ENCODE assay signal across 9 cellular contexts in genomic region chr5:81779935-81780266, GRCh38. TPM values are rescaled to one million over a fixed set of nuclear protein-coding genes. Genes with fewer than 3 reads are reported as not detected.
DNase-seq lines count a peak whose midpoint lies in the region; ATAC-seq and TF ChIP-seq lines count a peak whose summit lies in the region.
"Had no signal": no experiment of that assay in that cellular context is flagged by ENCODE, and none has a peak within 500 bp of the region (broad histone marks: within the 10 kb centered on the region; RNA-seq: fewer than 3 reads in every experiment).

No MANE protein-coding gene starts in this region.

- no peak for TF ChIP-seq POLR2A in gastroesophageal sphincter (IDR thresholded peaks at IDR 0.05)

- no peaks in the 10 kb centered on the region for H3K36me3 Mint-ChIP-seq in T-cell

- no peaks in the 10 kb centered on the region for H3K27me3 ChIP-seq in gastroesophageal sphincter

- no peaks in the 10 kb centered on the region for H3K36me3 ChIP-seq in gastroesophageal sphincter

- no peak for TF ChIP-seq EP300 in gastroesophageal sphincter (IDR thresholded peaks at IDR 0.05)

- POLR2A ChIA-PET in T-cell (lab: Charles Lee): interaction anchor here (0.6 to 1.5 kb wide), 6 partner anchors 16 to 72 kb away, joined by 3 to 5 read pairs (median 4); partner anchors contain the start of gene SSBP2 (in 2 of the 2)

- H3K4me1 ChIP-seq in gastroesophageal sphincter: peaks cover 4 to 44% (median 11%) of the 10 kb centered on the region in 3 donors

- peaks cover 24 to 30% (median 26%) of the 10 kb centered on the region in 3 donors for H3K4me1 Mint-ChIP-seq in T-cell
- H3K4me1 Mint-ChIP-seq in stimulated activated naive CD8-positive, alpha-beta T cell treated with anti-CD3 and anti-CD28 coated beads, Interleukin-15, amount 100 ng/mL, for 72 hours: peaks cover 20% of the 10 kb centered on the region

- peak in 3 of 34 experiments; percentile 10 to 19 (median 12) for DNase-seq in T-cell
- DNase-seq in stimulated activated naive CD8-positive, alpha-beta T cell treated with anti-CD3 and anti-CD28 coated beads, Interleukin-15, amount 100 ng/mL, for 72 hours: peak in 1 of 2 donors; percentile 13
- DNase-seq in DMS79 treated with DMSO at 0.1 percent for 48 hours (lab: John Stamatoyannopoulos, UW): no peak
- DNase-seq in NCI-H82 (lab: John Stamatoyannopoulos, UW): no peak
- DNase-seq: NCI-H2107, nephron progenitor cell had no signal

- ATAC-seq in GM21447 (IDR thresholded peaks at IDR 0.05; ENCODE audit: unreplicated experiment) (peak; percentile 7), T-cell (replicated peaks in 1 of 4) (peak; percentile 49 to 69 (median 60)), gastroesophageal sphincter (no peak), HG03469 (IDR thresholded peaks at IDR 0.05; ENCODE audit: unreplicated experiment) (no peak)
- ATAC-seq in stimulated activated naive CD8-positive, alpha-beta T cell treated with anti-CD3 and anti-CD28 coated beads, Interleukin-15, amount 100 ng/mL, for 72 hours: peak; percentile 41

- TF ChIP-seq CTCF in gastroesophageal sphincter (IDR thresholded peaks at IDR 0.05): no peak

- peak overlapping the region in 3 of 4 donors; percentile 74 to 81 (median 80) for H3K27ac ChIP-seq in gastroesophageal sphincter

- H3K27me3 Mint-ChIP-seq in T-cell: no peaks in the 10 kb centered on the region
- no peaks in the 10 kb centered on the region for H3K27me3 Mint-ChIP-seq in stimulated activated naive CD8-positive, alpha-beta T cell treated with anti-CD3 and anti-CD28 coated beads, Interleukin-15, amount 100 ng/mL, for 72 hours

- H3K4me3 Mint-ChIP-seq in T-cell: peak overlapping the region; percentile 81 to 86 (median 83)
- H3K4me3 Mint-ChIP-seq in stimulated activated naive CD8-positive, alpha-beta T cell treated with anti-CD3 and anti-CD28 coated beads, Interleukin-15, amount 100 ng/mL, for 72 hours: peak overlapping the region; percentile 35 to 63
- H3K4me3 Mint-ChIP-seq: nephron progenitor cell had no signal

- CTCF ChIA-PET in T-cell (lab: Charles Lee): interaction anchor here (0.5 to 2.4 kb wide), 3 partner anchors 71 to 273 kb away, joined by 3 to 7 read pairs (median 4); no protein-coding TSS in a partner anchor

- 61 to 79% methylated on average over 2 to 3 of the region's 4 CpGs for WGBS in gastroesophageal sphincter (ENCODE audit: low coverage in 1 of 2), 2 donors

- peak overlapping the region; percentile 96 to 99 for H3K27ac Mint-ChIP-seq in T-cell
- peak overlapping the region; percentile 82 to 85 for H3K27ac Mint-ChIP-seq in stimulated activated naive CD8-positive, alpha-beta T cell treated with anti-CD3 and anti-CD28 coated beads, Interleukin-15, amount 100 ng/mL, for 72 hours

- H3K9me3 Mint-ChIP-seq in T-cell: peaks cover 0 to 4% (median 0%) of the 10 kb centered on the region in 3 donors
- no peaks in the 10 kb centered on the region for H3K9me3 Mint-ChIP-seq in stimulated activated naive CD8-positive, alpha-beta T cell treated with anti-CD3 and anti-CD28 coated beads, Interleukin-15, amount 100 ng/mL, for 72 hours

- H3K9me3 ChIP-seq in gastroesophageal sphincter: no peaks in the 10 kb centered on the region

- H3K4me3 ChIP-seq in gastroesophageal sphincter: no peak overlapping the region

RNA-seq across cellular contexts. Expression of gene SSBP2, which starts 29.0 kb away (rescaled TPM):
- total RNA-seq in T-cell: 10 to 100 TPM; 31.1 to 44.9 (median 35.8) TPM
- 100 to 1,000 TPM in 1 of 4 donors, 10 to 100 TPM in 3; 61.3 to 138 (median 79.5) TPM for total RNA-seq in gastroesophageal sphincter

Comparison
In these comparisons a context has a peak if more than half of its experiments do, and no peak if none do; other contexts are left out.
1. ATAC-seq: peak in GM21447 (single experiment), T-cell (4 of 4) and stimulated activated naive CD8-positive, alpha-beta T cell treated with anti-CD3 and anti-CD28 coated beads, Interleukin-15, amount 100 ng/mL, for 72 hours (single experiment); none in gastroesophageal sphincter (single experiment) and HG03469 (single experiment).